16 cellular contexts compared by ENCODE assay signal in the genomic region with DNA sequence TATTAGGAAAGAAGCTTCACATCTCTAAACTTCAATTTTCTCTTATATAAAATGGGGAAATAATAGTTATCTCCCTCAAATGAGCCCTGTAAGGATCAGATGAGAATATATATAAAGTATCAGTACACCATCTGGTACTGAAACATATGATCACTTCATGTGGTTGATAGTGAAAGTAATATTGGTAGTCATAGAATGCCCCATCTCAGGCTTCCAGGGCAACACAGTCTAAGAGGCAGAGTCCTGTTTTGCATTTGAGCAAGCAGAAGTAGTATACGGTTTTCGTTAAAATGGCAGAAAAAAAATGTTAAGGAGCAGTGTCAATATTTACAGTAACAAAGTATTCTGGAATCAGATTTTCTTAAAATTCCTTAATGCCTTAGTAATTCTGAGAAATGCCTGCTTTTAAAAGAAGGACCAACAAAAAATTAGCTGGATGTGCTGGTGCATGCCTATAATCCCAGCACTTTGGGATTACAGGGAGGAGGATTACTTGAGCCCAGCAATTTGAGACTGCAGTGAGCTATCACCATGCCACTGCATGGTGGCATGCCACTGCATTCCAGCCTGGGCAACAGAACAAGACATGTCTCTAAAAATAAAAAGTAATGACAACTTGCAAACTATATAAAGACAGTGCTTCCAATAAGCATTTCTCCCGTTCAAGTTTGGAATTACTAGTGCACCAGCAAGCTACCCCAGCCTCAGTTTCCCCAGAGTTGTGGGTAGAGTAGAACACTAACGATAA. TPM values are rescaled to one million over a fixed set of nuclear protein-coding genes. Genes with fewer than 3 reads are reported as not detected.
DNase-seq lines count a peak whose midpoint lies in the region; ATAC-seq and TF ChIP-seq lines count a peak whose summit lies in the region.
"Had no signal": no experiment of that assay in that cellular context is flagged by ENCODE, and none has a peak within 500 bp of the region (broad histone marks: within the 10 kb centered on the region; RNA-seq: fewer than 3 reads in every experiment).

No MANE protein-coding gene starts in this region.

- peak overlapping the region; percentile 36 for H3K27ac Mint-ChIP-seq in HFFc6
- H3K27ac Mint-ChIP-seq: activated CD4-positive, alpha-beta memory T cell treated with anti-CD3 and anti-CD28 coated beads for 36 hours; T-cell; type B pancreatic cell had no signal

- peaks cover 47% of the 10 kb centered on the region for H3K36me3 Mint-ChIP-seq in HFFc6 (ENCODE audit: low read depth)

- WGBS in esophagus squamous epithelium, 2 donors: 39 to 61% methylated on average over 4 of the region's 4 CpGs

- ATAC-seq in GM19395 (IDR thresholded peaks at IDR 0.05; ENCODE audit: unreplicated experiment) (peak; percentile 83), HG03460 (IDR thresholded peaks at IDR 0.05; ENCODE audit: unreplicated experiment) (peak; percentile 88), mucosa of descending colon (no peak)
- ATAC-seq: T-cell had no signal

- H3K27me3 Mint-ChIP-seq in HFFc6 (ENCODE audit: insufficient read depth): no peaks in the 10 kb centered on the region; the same call in 1 of the 2 replicates
- H3K27me3 Mint-ChIP-seq: activated CD4-positive, alpha-beta memory T cell treated with anti-CD3 and anti-CD28 coated beads for 36 hours; CD4-positive, alpha-beta memory T cell; T-cell; type B pancreatic cell had no signal

- H3K4me1 ChIP-seq in esophagus squamous epithelium (peaks cover 0 to 15% (median 0%) of the 10 kb centered on the region in 3 donors), mucosa of descending colon (ENCODE audit: low read depth) (no peaks in the 10 kb centered on the region)

- no peaks in the 10 kb centered on the region for H3K9me3 Mint-ChIP-seq in HFFc6
- H3K9me3 Mint-ChIP-seq: activated CD4-positive, alpha-beta memory T cell treated with anti-CD3 and anti-CD28 coated beads for 36 hours; type B pancreatic cell had no signal

- no peaks in the 10 kb centered on the region for H3K27me3 ChIP-seq in esophagus squamous epithelium

- no peak overlapping the region for H3K4me3 Mint-ChIP-seq in HFFc6
- H3K4me3 Mint-ChIP-seq: activated CD4-positive, alpha-beta memory T cell treated with anti-CD3 and anti-CD28 coated beads for 36 hours; CD4-positive, alpha-beta memory T cell; T-cell; type B pancreatic cell had no signal

- peaks cover 17% of the 10 kb centered on the region for H3K4me1 Mint-ChIP-seq in HFFc6 (ENCODE audit: low read depth)

- intact Hi-C loops in esophagus squamous epithelium (cut with DNase I) (no loop called here), mucosa of descending colon (cut with DNase I, micrococcal nuclease) (no loop called here)

- H3K36me3 ChIP-seq in esophagus squamous epithelium (peaks cover 0 to 97% (median 13%) of the 10 kb centered on the region in 3 donors), mucosa of descending colon (ENCODE audit: low read depth) (no peaks in the 10 kb centered on the region)

- TF ChIP-seq CTCF in HFFc6 (IDR thresholded peaks at IDR 0.05): no peak
- no peak for TF ChIP-seq CTCF in esophagus squamous epithelium (IDR thresholded peaks at IDR 0.05)
- no peak for TF ChIP-seq CTCF in mucosa of descending colon (IDR thresholded peaks at IDR 0.05)

- no peak overlapping the region for H3K27ac ChIP-seq in esophagus squamous epithelium
- H3K27ac ChIP-seq: GM23248 had no signal

- H3K9me3 ChIP-seq in esophagus squamous epithelium (no peaks in the 10 kb centered on the region), mucosa of descending colon (no peaks in the 10 kb centered on the region)

- TF ChIP-seq POLR2A in esophagus squamous epithelium (IDR thresholded peaks at IDR 0.05): no peak

- DNase-seq in HFFc6: no peak
- peak; percentile 80 for DNase-seq in myocyte (ENCODE audit: low read depth)
- DNase-seq in esophagus squamous epithelium (lab: John Stamatoyannopoulos, UW): no peak
- DNase-seq in HUDEP-2 (lab: John Stamatoyannopoulos, UW; ENCODE audit: unreplicated experiment in 76 of 76): no peak
- no peak for DNase-seq in mucosa of descending colon
- DNase-seq: activated CD4-positive, alpha-beta memory T cell treated with anti-CD3 and anti-CD28 coated beads for 36 hours; aorta; CD4-positive, alpha-beta memory T cell; GM23248; hippocampal formation; midbrain; NCI-H1436; T-cell had no signal

- H3K4me3 ChIP-seq in esophagus squamous epithelium (no peak overlapping the region), mucosa of descending colon (no peak overlapping the region)
- H3K4me3 ChIP-seq: GM23248 had no signal

RNA-seq across cellular contexts. Expression of a gene that starts 19.8 kb away (rescaled TPM):
- total RNA-seq in HFFc6 (2021; fragmentation: NEBNext Ultra II Directional; extraction: Animal tissue kit (Norgen Biotek cat#: 25700)): 10 to 100 TPM; 20.8 to 24.5 (median 22.0) TPM
- total RNA-seq in myocyte (50.1 and 70.1 TPM in 2 replicates), esophagus squamous epithelium (10 to 100 TPM; 13.3 to 36.4 (median 23.8) TPM), mucosa of descending colon (10 to 100 TPM; 26.8 to 30.0 (median 26.9) TPM)
- polyA plus RNA-seq in myocyte (2012): 28.2 TPM
